ENCODE assay signal across 8 cellular contexts in genomic region chr15:44853304-44853950, GRCh38.
DNase-seq lines count a peak whose midpoint lies in the region; ATAC-seq, FAIRE-seq and TF ChIP-seq lines count a peak whose summit lies in the region.
"Not testable (repeated sequence)": the region's sequence is repeated elsewhere in the genome, so short reads cannot be mapped to it uniquely, and the experiment has no call there.

No MANE protein-coding gene starts in this region.

- not testable (repeated sequence) for TF ChIP-seq POLR2A in H1 (IDR thresholded peaks at IDR 0.05; ENCODE audit: control extremely low read depth in 1 of 2, low read depth in 2 of 2, low read length in 2 of 2)

- H3K4me1 Mint-ChIP-seq in CD8-positive, alpha-beta T cell (ENCODE audit: low read depth); mesothelial cell of epicardium: not testable (repeated sequence)

- not testable (repeated sequence) for H2BK5ac ChIP-seq in H1 (ENCODE audit: low read depth, low read length)

- not testable (repeated sequence) for FAIRE-seq in H1 (lab: Jason Lieb, UNC)

- not testable (repeated sequence) for H2AK5ac ChIP-seq in H1 (ENCODE audit: low read depth, low read length)

- in situ Hi-C loops in KBM-7 (cut with MboI; ENCODE audit: low pct_unique_long_range_greater_than_20kb, low sequenced_read_pairs), result not testable (repeated sequence)

- peak; percentile 87 to 90 for TF ChIP-seq RAD21 in H1 (IDR thresholded peaks at IDR 0.05 in 1 of 2, conservative IDR thresholded peaks at IDR 0.05 in 1 of 2; ENCODE audit: low read depth in 2 of 2, low read length in 2 of 2)

- H3K9me3 ChIP-seq in CD8-positive, alpha-beta T cell (ENCODE audit: low read length); OCI-LY7 (ENCODE audit: low read length); H1 (ENCODE audit: insufficient read depth in 2 of 2, low read depth in 1 of 2, low read length in 1 of 2): not testable (repeated sequence)

- not testable (repeated sequence) for H3K27ac ChIP-seq in CD8-positive, alpha-beta T cell (ENCODE audit: low read depth, low read length); OCI-LY7 (ENCODE audit: low read depth, low read length, poor library complexity, severe bottlenecking); H1 (ENCODE audit: low read depth, low read length)

- H4K5ac ChIP-seq in H1 (ENCODE audit: insufficient read length, low read depth, low read length), result not testable (repeated sequence)

- intact Hi-C loops in CD8-positive, alpha-beta T cell (cut with DNase I, micrococcal nuclease), result loop anchor here (2.0 to 10.0 kb wide), 3 partner anchors 183 to 269 kb away; no protein-coding TSS in a partner anchor
- intact Hi-C loops in OCI-LY7 (cut with micrococcal nuclease; ENCODE audit: unreplicated experiment), result not testable (repeated sequence)

- not testable (repeated sequence) for H3K4me3 ChIP-seq in CD8-positive, alpha-beta T cell (ENCODE audit: low read depth, low read length); OCI-LY7 (ENCODE audit: low read depth, low read length, poor library complexity, severe bottlenecking); H1 (ENCODE audit: extremely low read depth in 1 of 4, insufficient read depth in 2 of 4, low read depth in 3 of 4, low read length in 4 of 4)

- not testable (repeated sequence) for H3K9me2 ChIP-seq in OCI-LY7 (ENCODE audit: insufficient read depth, low read length)

- H3K36me3 Mint-ChIP-seq in CD8-positive, alpha-beta T cell; mesothelial cell of epicardium: not testable (repeated sequence)

- H3K4me1 ChIP-seq in CD8-positive, alpha-beta T cell (ENCODE audit: insufficient read depth, low read length); OCI-LY7 (ENCODE audit: insufficient read depth, low read length, poor library complexity, severe bottlenecking); H1 (replicated peaks in 1 of 4; ENCODE audit: control insufficient read depth in 3 of 4, insufficient read depth in 4 of 4, low read length in 3 of 4): not testable (repeated sequence)

- not testable (repeated sequence) for H3K79me1 ChIP-seq in H1 (ENCODE audit: low read depth, low read length)

- WGBS in H1 (ENCODE audit: extremely low coverage in 1 of 2, insufficient coverage in 1 of 2, insufficient read length in 1 of 2, insufficient replicate concordance in 2 of 2, low coverage in 1 of 2, low lambda C conversion rate in 2 of 2, missing lambda C conversion rate in 1 of 2), 2 experiments, result 30% methylated on average over 4 of the region's 4 CpGs; no CpG with 5 or more reads in 1 of the 2 experiments

- not testable (repeated sequence) for H2BK12ac ChIP-seq in H1 (ENCODE audit: low read depth, low read length)

- H2BK20ac ChIP-seq in H1 (ENCODE audit: low read length), result not testable (repeated sequence)

- H3K4me2 ChIP-seq in OCI-LY7 (ENCODE audit: low read length); H1 (ENCODE audit: insufficient read depth in 1 of 2, low read depth in 2 of 2, low read length in 2 of 2): not testable (repeated sequence)

- peak; percentile 91 for TF ChIP-seq CTCF in CD8-positive, alpha-beta T cell (IDR thresholded peaks at IDR 0.05)
- TF ChIP-seq CTCF in OCI-LY7 (conservative IDR thresholded peaks at IDR 0.05; ENCODE audit: low read length) (peak; percentile 87), H1 (IDR thresholded peaks at IDR 0.05; ENCODE audit: control extremely low read depth in 1 of 3, insufficient read depth in 1 of 3, low read depth in 1 of 3, low read length in 3 of 3) (peak; percentile 85 to 94 (median 92)), mesothelial cell of epicardium (IDR thresholded peaks at IDR 0.05; ENCODE audit: unreplicated experiment) (peak; percentile 65)

- CTCF ChIA-PET in CD8-positive, alpha-beta T cell (lab: Charles Lee), result interaction anchor here (0.6 to 3.6 kb wide), 20 partner anchors 8 to 356 kb away, joined by 3 to 34 read pairs (median 3); no protein-coding TSS in a partner anchor
- CTCF ChIA-PET in OCI-LY7 (lab: Charles Lee; ENCODE audit: unreplicated experiment), result not testable (repeated sequence)
- CTCF ChIA-PET in H1 (lab: Charles Lee; ENCODE audit: partially characterized antibody), result interaction anchor here (0.6 to 4.2 kb wide), 33 partner anchors 8 to 1556 kb away, joined by 3 to 36 read pairs (median 4); partner anchors contain the start of genes DUOX2, DUOXA2 and SORD

- not testable (repeated sequence) for TF ChIP-seq EP300 in H1 (IDR thresholded peaks at IDR 0.05; ENCODE audit: borderline replicate concordance in 1 of 2, low read depth in 2 of 2, low read length in 2 of 2)

- not testable (repeated sequence) for H3K23ac ChIP-seq in H1 (ENCODE audit: insufficient read length)

- not testable (repeated sequence) for H2AFZ ChIP-seq in OCI-LY7 (ENCODE audit: low read length); H1 (ENCODE audit: low read length)

- H3K4ac ChIP-seq in H1 (replicated peaks; ENCODE audit: insufficient read length, low read depth, low read length), result not testable (repeated sequence)

- not testable (repeated sequence) for BruUV-seq in OCI-LY7 (replicated peaks; lab: Mats Ljungman, UMichigan)

- H3K18ac ChIP-seq in H1 (ENCODE audit: extremely low read depth, low read length), result not testable (repeated sequence)

- H4K20me1 ChIP-seq in OCI-LY7 (ENCODE audit: insufficient read depth, low read length); H1 (replicated peaks in 1 of 2; ENCODE audit: control insufficient read depth in 1 of 2, insufficient read depth in 2 of 2, low read length in 2 of 2): not testable (repeated sequence)

- not testable (repeated sequence) for H3K14ac ChIP-seq in H1 (ENCODE audit: insufficient read length)

- H2BK120ac ChIP-seq in H1 (replicated peaks; ENCODE audit: low read depth, low read length), result not testable (repeated sequence)

- H3K36me3 ChIP-seq in CD8-positive, alpha-beta T cell (ENCODE audit: insufficient read depth, low read length); OCI-LY7 (ENCODE audit: insufficient read depth, low read length); H1 (ENCODE audit: control insufficient read depth in 2 of 4, insufficient read depth in 4 of 4, low read length in 3 of 4): not testable (repeated sequence)

- POLR2A ChIA-PET in CD8-positive, alpha-beta T cell (lab: Charles Lee); H1 (lab: Charles Lee; ENCODE audit: partially characterized antibody): not testable (repeated sequence)
- POLR2A ChIA-PET in OCI-LY7 (lab: Charles Lee), result interaction anchor here (0.6 kb wide), 1 partner anchor 188 kb away, joined by 4 read pairs; no protein-coding TSS in a partner anchor

- not testable (repeated sequence) for H3K23me2 ChIP-seq in H1 (ENCODE audit: low read depth, low read length)

- H3K9me3 Mint-ChIP-seq in CD8-positive, alpha-beta T cell; mesothelial cell of epicardium: not testable (repeated sequence)

- H3K27me3 Mint-ChIP-seq in CD8-positive, alpha-beta T cell (ENCODE audit: low read depth), result not testable (repeated sequence)
- H3K27me3 Mint-ChIP-seq in mesothelial cell of epicardium (ENCODE audit: low read depth), result peaks cover 14% of the 10 kb centered on the region

- H3K27ac Mint-ChIP-seq in CD8-positive, alpha-beta T cell; mesothelial cell of epicardium: not testable (repeated sequence)

- not testable (repeated sequence) for H2BK15ac ChIP-seq in H1 (ENCODE audit: low read length)

- not testable (repeated sequence) for H3K79me2 ChIP-seq in OCI-LY7 (ENCODE audit: insufficient read depth, low read depth, low read length); H1 (ENCODE audit: control insufficient read depth in 1 of 2, insufficient read depth in 2 of 2, low read length in 2 of 2)

- not testable (repeated sequence) for H4K8ac ChIP-seq in H1 (ENCODE audit: extremely low read depth, insufficient read depth, low read length)

- H3K9ac ChIP-seq in H1 (replicated peaks in 1 of 4; ENCODE audit: extremely low read depth in 1 of 4, low read depth in 3 of 4, low read length in 3 of 4), result not testable (repeated sequence)

- peak overlapping the region; percentile 26 for H3K4me3 Mint-ChIP-seq in CD8-positive, alpha-beta T cell
- not testable (repeated sequence) for H3K4me3 Mint-ChIP-seq in mesothelial cell of epicardium

- ATAC-seq in CD8-positive, alpha-beta T cell, result peak; percentile 89
- peak; percentile 66 for ATAC-seq in GM19452 (IDR thresholded peaks at IDR 0.05; ENCODE audit: unreplicated experiment)

- H4K91ac ChIP-seq in H1 (replicated peaks; ENCODE audit: insufficient read length, low read length), result not testable (repeated sequence)

- not testable (repeated sequence) for H3K27me3 ChIP-seq in CD8-positive, alpha-beta T cell (ENCODE audit: insufficient read depth, low read length); H1 (replicated peaks in 1 of 4; ENCODE audit: control insufficient read depth in 3 of 4, extremely low read depth in 1 of 4, insufficient read depth in 3 of 4, low read length in 3 of 4)

- peak; percentile 34 to 80 (median 62) for DNase-seq in CD8-positive, alpha-beta T cell
- peak; percentile 67 for DNase-seq in KBM-7
- DNase-seq in OCI-LY7 (ENCODE audit: low spot score), result peak; percentile 63
- peak; percentile 27 to 44 for DNase-seq in activated CD8-positive, alpha-beta memory T cell treated with anti-CD3 and anti-CD28 coated beads for 4 hours (ENCODE audit: low read depth in 2 of 2)
- DNase-seq in H1 (ENCODE audit: low read depth in 1 of 2, low spot score in 2 of 2), result peak in 1 of 2 experiments; percentile 81
- peak in 1 of 2 experiments; percentile 63 for DNase-seq in mesothelial cell of epicardium (ENCODE audit: low spot score in 2 of 2, unreplicated experiment in 2 of 2)
- peak; percentile 20 to 31 for DNase-seq in stimulated activated CD8-positive, alpha-beta memory T cell treated with anti-CD3 and anti-CD28 coated beads, Interleukin-2, amount 100 ng/mL, for 1 hour (ENCODE audit: low read depth in 2 of 2)

- H3K56ac ChIP-seq in H1 (replicated peaks; ENCODE audit: insufficient read length, low read depth, low read length), result not testable (repeated sequence)
